ENCODE assay signal across 30 cellular contexts in genomic region chr5:18380729-18381362, GRCh38.
"Had no signal": no experiment of that assay in that cellular context is flagged by ENCODE, and none has a peak within 500 bp of the region (broad histone marks: within the 10 kb centered on the region; RNA-seq: fewer than 3 reads in every experiment).

No MANE protein-coding gene starts in this region.

- H3K27me3 ChIP-seq: ascending aorta, Peyer's patch had no signal

- DNase-seq: activated CD4-positive, alpha-beta memory T cell treated with anti-CD3 and anti-CD28 coated beads, Interleukin-2, amount 10 ng/mL, durations not matched to agents 7 days and 5 days; activated CD4-positive, alpha-beta T cell treated with anti-CD3 and anti-CD28 coated beads for 1 hour; activated CD4-positive, alpha-beta T cell treated with anti-CD3 and anti-CD28 coated beads for 48 hours; activated CD4-positive, CD25-positive, alpha-beta regulatory T cell; activated CD8-positive, alpha-beta memory T cell treated with anti-CD3 and anti-CD28 coated beads for 24 hours; activated CD8-positive, alpha-beta memory T cell treated with anti-CD3 and anti-CD28 coated beads, Interleukin-2, amount 10 ng/mL, durations not matched to agents 7 days and 5 days; activated CD8-positive, alpha-beta memory T cell treated with anti-CD3 and anti-CD28 coated beads, Interleukin-2, amount 50 U/mL, for 48 hours; activated effector memory CD4-positive, alpha-beta T cell treated with anti-CD3 and anti-CD28 coated beads, Interleukin-2, amount 50 U/mL, for 16 hours; activated naive CD4-positive, alpha-beta T cell; activated naive CD4-positive, alpha-beta T cell treated with anti-CD3 and anti-CD28 coated beads, Interleukin-2, amount 50 U/mL, for 16 hours; activated naive CD8-positive, alpha-beta T cell treated with anti-CD3 and anti-CD28 coated beads, Interleukin-2, amount 10 ng/mL, durations not matched to agents 7 days and 5 days; activated T-cell treated with anti-CD3 and anti-CD28 coated beads, Interleukin-2, amount 50 U/mL, for 48 hours; amygdala; NCI-H1105; NCI-H1417 treated with DMSO at 0.1 percent for 48 hours; NCI-H187 treated with DMSO at 0.1 percent for 48 hours; NCI-H2081; NCI-H2171 treated with DMSO at 0.1 percent for 48 hours; NCI-H2227 treated with DMSO at 0.1 percent for 48 hours; NCI-H446; NCI-H510A treated with DMSO at 0.1 percent for 48 hours; NCI-H526 treated with DMSO at 0.1 percent for 48 hours; NCI-H82; Peyer's patch; Right ventricle myocardium superior; SW 1271; T1000; WERI-Rb-1 had no signal

- H3K9me3 ChIP-seq: ascending aorta, Peyer's patch had no signal

- H3K36me3 ChIP-seq: ascending aorta, Peyer's patch, WERI-Rb-1 had no signal

- H3K4me3 ChIP-seq: ascending aorta, Peyer's patch had no signal

- H3K4me1 ChIP-seq: ascending aorta, Peyer's patch had no signal

- H3K27ac ChIP-seq: ascending aorta, Peyer's patch, RWPE1, WERI-Rb-1 had no signal

- ATAC-seq: activated CD8-positive, alpha-beta memory T cell treated with anti-CD3 and anti-CD28 coated beads, Interleukin-2, amount 10 ng/mL, durations not matched to agents 7 days and 5 days had no signal
